1 cellular context compared by ENCODE assay signal in the genomic region with DNA sequence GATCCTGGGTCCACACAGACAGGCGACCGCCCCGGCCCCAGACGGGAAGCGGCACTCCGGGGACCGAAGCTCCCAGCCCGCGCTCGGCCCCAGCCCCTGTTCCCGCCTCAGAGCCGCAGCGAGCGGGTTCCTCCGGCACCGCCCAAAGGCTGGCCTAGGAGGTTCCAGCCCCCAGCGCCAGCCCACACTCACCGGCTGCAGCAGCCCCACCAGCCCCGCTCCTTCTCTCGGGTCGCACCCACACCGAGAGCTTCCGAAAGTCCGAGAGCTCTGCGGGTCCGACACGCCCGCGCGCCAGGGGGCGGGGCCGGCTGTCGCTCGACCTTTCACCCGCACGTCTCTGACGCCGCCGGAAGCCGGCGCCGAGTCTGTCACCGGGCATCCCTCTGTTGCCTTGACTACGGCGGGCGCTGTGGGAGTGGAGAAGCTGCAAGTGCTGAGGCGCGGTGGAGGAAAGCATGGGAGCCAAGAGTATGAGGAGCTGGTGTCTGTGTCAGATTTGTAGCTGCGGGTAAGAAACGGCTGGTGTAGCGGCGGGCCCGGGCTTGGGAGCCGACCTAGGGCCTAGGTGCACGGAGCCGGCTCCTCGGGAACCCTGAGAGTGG.
TF ChIP-seq lines count a peak whose summit lies in the region.

TSS of gene EFL1 (minus strand) at position 313 of the 605 bp plus-strand sequence. CDS start 956 bp downstream, outside the sequence.
TSS of gene SAXO2 (plus strand) at position 397 of the 605 bp plus-strand sequence. CDS start at position 459, 62 bp downstream.

TF ChIP-seq in WTC11, 78 proteins besides CTCF, POLR2A, EP300 and RAD21 (continued from another document and continues in another):
- TF ChIP-seq, protein P1, sequence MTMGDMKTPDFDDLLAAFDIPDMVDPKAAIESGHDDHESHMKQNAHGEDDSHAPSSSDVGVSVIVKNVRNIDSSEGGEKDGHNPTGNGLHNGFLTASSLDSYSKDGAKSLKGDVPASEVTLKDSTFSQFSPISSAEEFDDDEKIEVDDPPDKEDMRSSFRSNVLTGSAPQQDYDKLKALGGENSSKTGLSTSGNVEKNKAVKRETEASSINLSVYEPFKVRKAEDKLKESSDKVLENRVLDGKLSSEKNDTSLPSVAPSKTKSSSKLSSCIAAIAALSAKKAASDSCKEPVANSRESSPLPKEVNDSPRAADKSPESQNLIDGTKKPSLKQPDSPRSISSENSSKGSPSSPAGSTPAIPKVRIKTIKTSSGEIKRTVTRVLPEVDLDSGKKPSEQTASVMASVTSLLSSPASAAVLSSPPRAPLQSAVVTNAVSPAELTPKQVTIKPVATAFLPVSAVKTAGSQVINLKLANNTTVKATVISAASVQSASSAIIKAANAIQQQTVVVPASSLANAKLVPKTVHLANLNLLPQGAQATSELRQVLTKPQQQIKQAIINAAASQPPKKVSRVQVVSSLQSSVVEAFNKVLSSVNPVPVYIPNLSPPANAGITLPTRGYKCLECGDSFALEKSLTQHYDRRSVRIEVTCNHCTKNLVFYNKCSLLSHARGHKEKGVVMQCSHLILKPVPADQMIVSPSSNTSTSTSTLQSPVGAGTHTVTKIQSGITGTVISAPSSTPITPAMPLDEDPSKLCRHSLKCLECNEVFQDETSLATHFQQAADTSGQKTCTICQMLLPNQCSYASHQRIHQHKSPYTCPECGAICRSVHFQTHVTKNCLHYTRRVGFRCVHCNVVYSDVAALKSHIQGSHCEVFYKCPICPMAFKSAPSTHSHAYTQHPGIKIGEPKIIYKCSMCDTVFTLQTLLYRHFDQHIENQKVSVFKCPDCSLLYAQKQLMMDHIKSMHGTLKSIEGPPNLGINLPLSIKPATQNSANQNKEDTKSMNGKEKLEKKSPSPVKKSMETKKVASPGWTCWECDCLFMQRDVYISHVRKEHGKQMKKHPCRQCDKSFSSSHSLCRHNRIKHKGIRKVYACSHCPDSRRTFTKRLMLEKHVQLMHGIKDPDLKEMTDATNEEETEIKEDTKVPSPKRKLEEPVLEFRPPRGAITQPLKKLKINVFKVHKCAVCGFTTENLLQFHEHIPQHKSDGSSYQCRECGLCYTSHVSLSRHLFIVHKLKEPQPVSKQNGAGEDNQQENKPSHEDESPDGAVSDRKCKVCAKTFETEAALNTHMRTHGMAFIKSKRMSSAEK (CRISPR knock-in tag; IDR thresholded peaks at IDR 0.05; ENCODE audit: borderline replicate concordance): no peak
- TF ChIP-seq, protein P2, sequence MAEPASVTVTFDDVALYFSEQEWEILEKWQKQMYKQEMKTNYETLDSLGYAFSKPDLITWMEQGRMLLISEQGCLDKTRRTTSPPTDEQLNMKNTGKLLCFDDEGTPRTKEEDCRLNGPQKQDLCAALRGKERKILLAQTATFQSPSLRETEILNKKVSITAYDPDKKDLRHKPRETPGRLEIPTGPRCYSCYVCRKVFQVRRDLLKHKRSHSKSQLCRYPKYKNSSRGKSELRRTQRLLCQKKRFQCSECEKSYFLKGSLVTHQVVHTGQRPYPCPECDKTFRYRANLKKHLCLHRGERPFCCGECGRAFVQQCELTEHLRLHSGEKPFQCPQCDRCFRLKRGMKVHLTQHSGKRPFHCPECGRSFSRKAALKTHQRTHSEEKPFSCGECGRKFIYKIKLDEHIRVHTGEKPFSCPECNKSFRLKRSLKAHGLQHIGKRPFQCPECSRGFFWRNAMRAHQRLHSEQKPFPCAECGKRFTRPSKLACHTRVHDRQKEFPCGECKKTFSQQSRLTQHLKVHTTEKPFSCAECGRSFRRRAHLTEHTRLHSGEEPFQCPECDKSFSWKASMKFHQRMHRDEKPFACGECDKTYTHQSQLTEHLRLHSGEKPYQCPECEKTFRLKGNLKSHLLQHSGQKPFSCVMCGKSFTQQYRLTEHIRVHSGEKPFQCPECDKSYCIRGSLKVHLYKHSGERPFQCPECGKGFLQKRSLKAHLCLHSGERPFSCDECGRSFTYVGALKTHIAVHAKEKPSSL (CRISPR knock-in tag; conservative IDR thresholded peaks at IDR 0.05): no peak
- TF ChIP-seq ARID4B (CRISPR knock-in tag; IDR thresholded peaks at IDR 0.05; ENCODE audit: borderline replicate concordance): peak; percentile 95; the same call in 1 of the 2 replicates
- TF ChIP-seq E2F1 (CRISPR knock-in tag; IDR thresholded peaks at IDR 0.05): 0 out of 2 replicates have a peak, but pooled peaks have one; percentile 24
- TF ChIP-seq USF2 (CRISPR knock-in tag; IDR thresholded peaks at IDR 0.05): peak; percentile 38
- no peak for TF ChIP-seq SOX15 (CRISPR knock-in tag; IDR thresholded peaks at IDR 0.05)
- no peak for TF ChIP-seq STAT6 (CRISPR knock-in tag; conservative IDR thresholded peaks at IDR 0.05; ENCODE audit: low read depth)
- TF ChIP-seq RELA (CRISPR knock-in tag; IDR thresholded peaks at IDR 0.05; ENCODE audit: borderline replicate concordance): no peak
- peak; percentile 90 for TF ChIP-seq NR2C2 (CRISPR knock-in tag; IDR thresholded peaks at IDR 0.05)
- no peak for TF ChIP-seq NFATC4 (CRISPR knock-in tag; IDR thresholded peaks at IDR 0.05)
- TF ChIP-seq ZNF263 (CRISPR knock-in tag; IDR thresholded peaks at IDR 0.05; ENCODE audit: low read depth): no peak
- no peak for TF ChIP-seq ZNF671 (CRISPR knock-in tag; IDR thresholded peaks at IDR 0.05)
- TF ChIP-seq SMAD3 (CRISPR knock-in tag; IDR thresholded peaks at IDR 0.05; ENCODE audit: borderline replicate concordance): no peak
- TF ChIP-seq, protein P3, sequence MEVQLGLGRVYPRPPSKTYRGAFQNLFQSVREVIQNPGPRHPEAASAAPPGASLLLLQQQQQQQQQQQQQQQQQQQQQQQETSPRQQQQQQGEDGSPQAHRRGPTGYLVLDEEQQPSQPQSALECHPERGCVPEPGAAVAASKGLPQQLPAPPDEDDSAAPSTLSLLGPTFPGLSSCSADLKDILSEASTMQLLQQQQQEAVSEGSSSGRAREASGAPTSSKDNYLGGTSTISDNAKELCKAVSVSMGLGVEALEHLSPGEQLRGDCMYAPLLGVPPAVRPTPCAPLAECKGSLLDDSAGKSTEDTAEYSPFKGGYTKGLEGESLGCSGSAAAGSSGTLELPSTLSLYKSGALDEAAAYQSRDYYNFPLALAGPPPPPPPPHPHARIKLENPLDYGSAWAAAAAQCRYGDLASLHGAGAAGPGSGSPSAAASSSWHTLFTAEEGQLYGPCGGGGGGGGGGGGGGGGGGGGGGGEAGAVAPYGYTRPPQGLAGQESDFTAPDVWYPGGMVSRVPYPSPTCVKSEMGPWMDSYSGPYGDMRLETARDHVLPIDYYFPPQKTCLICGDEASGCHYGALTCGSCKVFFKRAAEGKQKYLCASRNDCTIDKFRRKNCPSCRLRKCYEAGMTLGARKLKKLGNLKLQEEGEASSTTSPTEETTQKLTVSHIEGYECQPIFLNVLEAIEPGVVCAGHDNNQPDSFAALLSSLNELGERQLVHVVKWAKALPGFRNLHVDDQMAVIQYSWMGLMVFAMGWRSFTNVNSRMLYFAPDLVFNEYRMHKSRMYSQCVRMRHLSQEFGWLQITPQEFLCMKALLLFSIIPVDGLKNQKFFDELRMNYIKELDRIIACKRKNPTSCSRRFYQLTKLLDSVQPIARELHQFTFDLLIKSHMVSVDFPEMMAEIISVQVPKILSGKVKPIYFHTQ (CRISPR knock-in tag; IDR thresholded peaks at IDR 0.05): no peak
- TF ChIP-seq ZNF138 (CRISPR knock-in tag; conservative IDR thresholded peaks at IDR 0.05): no peak
- no peak for TF ChIP-seq FOXP4 (CRISPR knock-in tag; IDR thresholded peaks at IDR 0.05)
- TF ChIP-seq, protein P4, sequence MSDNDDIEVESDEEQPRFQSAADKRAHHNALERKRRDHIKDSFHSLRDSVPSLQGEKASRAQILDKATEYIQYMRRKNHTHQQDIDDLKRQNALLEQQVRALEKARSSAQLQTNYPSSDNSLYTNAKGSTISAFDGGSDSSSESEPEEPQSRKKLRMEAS (CRISPR knock-in tag; IDR thresholded peaks at IDR 0.05): peak; percentile 46
- no peak for TF ChIP-seq ATF2 (CRISPR knock-in tag; IDR thresholded peaks at IDR 0.05; ENCODE audit: borderline replicate concordance, low read depth)
- no peak for TF ChIP-seq ZNF232 (CRISPR knock-in tag; IDR thresholded peaks at IDR 0.05)
- TF ChIP-seq TCF7 (CRISPR knock-in tag; IDR thresholded peaks at IDR 0.05; ENCODE audit: low read depth): no peak
- no peak for TF ChIP-seq FOXJ3 (CRISPR knock-in tag; IDR thresholded peaks at IDR 0.05; ENCODE audit: borderline replicate concordance)
